Comparison of ENCODE assay signal across 8 cellular contexts in genomic region chr5:34929720-34930526, GRCh38. TPM values are rescaled to one million over a fixed set of nuclear protein-coding genes. Genes with fewer than 3 reads are reported as not detected.
DNase-seq lines count a peak whose midpoint lies in the region; ATAC-seq, FAIRE-seq and TF ChIP-seq lines count a peak whose summit lies in the region.

No MANE protein-coding gene starts in this region.

- H3K9ac ChIP-seq in astrocyte (ENCODE audit: low read length) = peak overlapping the region; percentile 91

- no peak for TF ChIP-seq CTCF in astrocyte (IDR thresholded peaks at IDR 0.05; ENCODE audit: insufficient read depth, low read depth, low read length)
- no peak for TF ChIP-seq CTCF in retinal pigment epithelial cell (conservative IDR thresholded peaks at IDR 0.05; ENCODE audit: low read depth, low read length)

- H3K27ac ChIP-seq in astrocyte (ENCODE audit: low read depth, low read length) = peak overlapping the region; percentile 79

- H3K27me3 Mint-ChIP-seq in astrocyte (ENCODE audit: low read depth, unreplicated experiment) = no peaks in the 10 kb centered on the region

- no peaks in the 10 kb centered on the region for H3K9me3 Mint-ChIP-seq in astrocyte (ENCODE audit: unreplicated experiment)

- FAIRE-seq in GM18507 (lab: Jason Lieb, UNC) = peak; percentile 47
- FAIRE-seq in astrocyte (lab: Jason Lieb, UNC) = no peak

- H3K4me1 Mint-ChIP-seq in astrocyte (ENCODE audit: low read depth, unreplicated experiment) = peaks cover 13% of the 10 kb centered on the region

- H2AFZ ChIP-seq in astrocyte (ENCODE audit: low read depth, low read length) = peak overlapping the region; percentile 77

- no peaks in the 10 kb centered on the region for H3K27me3 ChIP-seq in astrocyte (ENCODE audit: insufficient read depth, low read length)

- peak overlapping the region; percentile 90 for H3K4me3 ChIP-seq in astrocyte (ENCODE audit: insufficient read depth, low read depth, low read length)
- H3K4me3 ChIP-seq in retinal pigment epithelial cell (ENCODE audit: low read length) = peak overlapping the region; percentile 81

- H3K27ac Mint-ChIP-seq in astrocyte (ENCODE audit: unreplicated experiment) = peak overlapping the region; percentile 49

- peak overlapping the region; percentile 88 for H3K4me3 Mint-ChIP-seq in astrocyte (ENCODE audit: unreplicated experiment)

- peaks cover 35% of the 10 kb centered on the region for H4K20me1 ChIP-seq in astrocyte (ENCODE audit: insufficient read depth, low read length)

- peaks cover 5% of the 10 kb centered on the region for H3K4me1 ChIP-seq in astrocyte (ENCODE audit: insufficient read depth, low read length)

- peak; percentile 65 for DNase-seq in GM18507 (ENCODE audit: extremely low spot score, insufficient read length, low read depth)
- DNase-seq in NCI-H1930 (lab: John Stamatoyannopoulos, UW) = peak; percentile 81 to 84
- peak; percentile 76 for DNase-seq in T-helper 22 cell (ENCODE audit: low read depth)
- peak; percentile 72 for DNase-seq in astrocyte (ENCODE audit: low read depth)
- peak; percentile 55 to 68 for DNase-seq in hippocampal formation (lab: John Stamatoyannopoulos, UW)
- no peak for DNase-seq in retinal pigment epithelial cell (ENCODE audit: low read depth)
- no peak for DNase-seq in DMS114 treated with DMSO at 0.1 percent for 48 hours (lab: John Stamatoyannopoulos, UW; ENCODE audit: unreplicated experiment)

- no peaks in the 10 kb centered on the region for H3K9me3 ChIP-seq in astrocyte (ENCODE audit: insufficient read depth, low read depth, low read length)

- H3K36me3 Mint-ChIP-seq in astrocyte (ENCODE audit: low read depth, unreplicated experiment) = peaks cover 3% of the 10 kb centered on the region

- peak overlapping the region; percentile 88 for H3K4me2 ChIP-seq in astrocyte (ENCODE audit: low read length)

- H3K36me3 ChIP-seq in astrocyte (ENCODE audit: insufficient read depth, low read length) = peaks cover 23% of the 10 kb centered on the region

- ATAC-seq in HG02884 (IDR thresholded peaks at IDR 0.05; ENCODE audit: unreplicated experiment) = peak; percentile 73

- H3K79me2 ChIP-seq in astrocyte (ENCODE audit: insufficient read depth, low read length) = peaks cover 59% of the 10 kb centered on the region

RNA-seq across cellular contexts. Expression of gene DNAJC21, which starts 0.6 kb away (rescaled TPM):
- 58.9 and 66.4 TPM in 2 replicates for total RNA-seq in astrocyte

RNA-seq across cellular contexts. Expression of gene BRIX1, which starts 14.4 kb away (rescaled TPM):
- total RNA-seq in astrocyte = 27.3 and 28.6 TPM in 2 replicates

RNA-seq across cellular contexts. Expression of gene RAD1, which starts 14.6 kb away (rescaled TPM):
- 19.7 and 20.2 TPM in 2 replicates for total RNA-seq in astrocyte

Comparison
In these comparisons a context has a peak if more than half of its experiments do, and no peak if none do; other contexts are left out.
1. DNase-seq: peak in GM18507 (single experiment), NCI-H1930 (2 of 2), T-helper 22 cell (single experiment), astrocyte (single experiment) and hippocampal formation (2 of 2); none in retinal pigment epithelial cell (single experiment) and DMS114 treated with DMSO at 0.1 percent for 48 hours (single experiment).